In the genomic region with DNA sequence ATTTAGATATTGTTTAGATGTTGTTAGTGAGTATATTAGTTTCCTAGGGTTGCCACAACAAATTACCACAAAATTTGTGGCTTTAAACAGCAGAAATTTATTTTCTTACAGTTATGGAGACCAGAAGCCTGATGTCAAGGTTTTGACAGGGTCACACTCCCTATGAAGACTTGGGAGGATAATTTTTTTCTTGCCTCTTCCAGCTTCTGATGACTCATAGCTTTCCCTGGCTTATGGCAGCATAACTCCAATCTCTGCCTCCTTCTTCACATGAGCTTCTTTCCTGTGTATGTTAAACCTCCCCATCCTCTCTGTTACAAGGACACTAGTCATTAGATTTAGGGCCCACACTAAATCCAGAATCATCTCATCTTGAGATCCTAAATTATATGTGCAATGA, we compare ENCODE assay signal across 14 cellular contexts. TPM values are rescaled to one million over a fixed set of nuclear protein-coding genes. Genes with fewer than 3 reads are reported as not detected.
A peak's percentile ranks its signal among the peaks of the same experiment; 100 is the strongest.
DNase-seq lines count a peak whose midpoint lies in the region; ATAC-seq, FAIRE-seq and TF ChIP-seq lines count a peak whose summit lies in the region.
"Had no signal": no experiment of that assay in that cellular context is flagged by ENCODE, and none has a peak within 500 bp of the region (broad histone marks: within the 10 kb centered on the region; RNA-seq: fewer than 3 reads in every experiment).

No MANE protein-coding gene starts in this region.

- H3K4me3 ChIP-seq in GM23248 (no peak overlapping the region), astrocyte (ENCODE audit: insufficient read depth, low read depth, low read length) (no peak overlapping the region), fibroblast of the aortic adventitia (ENCODE audit: low read depth, low read length) (no peak overlapping the region), skeletal muscle satellite cell (ENCODE audit: low read length) (no peak overlapping the region)
- H3K4me3 ChIP-seq: colonic mucosa had no signal

- H3K27ac ChIP-seq in GM23248 = peak overlapping the region; percentile 35; the same call in 1 of the 2 replicates
- no peak overlapping the region for H3K27ac ChIP-seq in astrocyte (ENCODE audit: low read depth, low read length)
- H3K27ac ChIP-seq: colonic mucosa had no signal

- FAIRE-seq in astrocyte (lab: Jason Lieb, UNC) = no peak

- H3K4me2 ChIP-seq in GM23248 (ENCODE audit: unreplicated experiment) = peak overlapping the region; percentile 35
- no peak overlapping the region for H3K4me2 ChIP-seq in astrocyte (ENCODE audit: low read length)
- H3K4me2 ChIP-seq in skeletal muscle satellite cell (ENCODE audit: low read length) = no peak overlapping the region

- TF ChIP-seq CTCF in astrocyte (IDR thresholded peaks at IDR 0.05; ENCODE audit: insufficient read depth, low read depth, low read length) (no peak), fibroblast of the aortic adventitia (IDR thresholded peaks at IDR 0.05; ENCODE audit: insufficient read depth, low read length) (no peak)

- H2AFZ ChIP-seq in GM23248 (no peak overlapping the region), astrocyte (ENCODE audit: low read depth, low read length) (no peak overlapping the region)

- ATAC-seq in GM18498 (IDR thresholded peaks at IDR 0.05; ENCODE audit: unreplicated experiment) = no peak
- no peak for ATAC-seq in HG02938 (IDR thresholded peaks at IDR 0.05; ENCODE audit: unreplicated experiment)
- no peak for ATAC-seq in HG03025 (IDR thresholded peaks at IDR 0.05; ENCODE audit: low FRiP score, unreplicated experiment)

- no peaks in the 10 kb centered on the region for H3K36me3 Mint-ChIP-seq in astrocyte (ENCODE audit: low read depth, unreplicated experiment)

- H3K9me3 ChIP-seq in GM23248 (ENCODE audit: low read depth) (no peaks in the 10 kb centered on the region), astrocyte (ENCODE audit: insufficient read depth, low read depth, low read length) (no peaks in the 10 kb centered on the region), skeletal muscle satellite cell (replicated peaks; ENCODE audit: low read length) (no peaks in the 10 kb centered on the region)
- H3K9me3 ChIP-seq: colonic mucosa had no signal

- H3K4me1 Mint-ChIP-seq in astrocyte (ENCODE audit: low read depth, unreplicated experiment) = no peaks in the 10 kb centered on the region

- H3K27ac Mint-ChIP-seq in astrocyte (ENCODE audit: unreplicated experiment) = no peak overlapping the region

- no peaks in the 10 kb centered on the region for H3K9me3 Mint-ChIP-seq in astrocyte (ENCODE audit: unreplicated experiment)

- H3K79me2 ChIP-seq in GM23248 (ENCODE audit: insufficient read depth) (no peaks in the 10 kb centered on the region), astrocyte (ENCODE audit: insufficient read depth, low read length) (no peaks in the 10 kb centered on the region)

- in situ Hi-C loops in GM23248 (cut with MboI) = no loop called here

- no peaks in the 10 kb centered on the region; the same call in 1 of the 2 replicates for H3F3A ChIP-seq in GM23248 (ENCODE audit: insufficient read depth)

- no peaks in the 10 kb centered on the region for H4K20me1 ChIP-seq in GM23248 (ENCODE audit: insufficient read depth)
- no peaks in the 10 kb centered on the region for H4K20me1 ChIP-seq in astrocyte (ENCODE audit: insufficient read depth, low read length)

- no peaks in the 10 kb centered on the region for H3K9me2 ChIP-seq in GM23248 (ENCODE audit: insufficient read depth)

- H3K27me3 ChIP-seq in GM23248 (replicated peaks; ENCODE audit: insufficient read depth) = no peaks in the 10 kb centered on the region
- no peaks in the 10 kb centered on the region for H3K27me3 ChIP-seq in astrocyte (ENCODE audit: insufficient read depth, low read length)
- peaks cover 4% of the 10 kb centered on the region for H3K27me3 ChIP-seq in skeletal muscle satellite cell (ENCODE audit: control insufficient read depth, insufficient read depth, low read length)
- H3K27me3 ChIP-seq: colonic mucosa had no signal

- H3K4me1 ChIP-seq in GM23248 (ENCODE audit: insufficient read depth) (peaks cover 22% of the 10 kb centered on the region), astrocyte (ENCODE audit: insufficient read depth, low read length) (no peaks in the 10 kb centered on the region), skeletal muscle satellite cell (ENCODE audit: control insufficient read depth, insufficient read depth, low read length) (peaks cover 52% of the 10 kb centered on the region)
- H3K4me1 ChIP-seq: colonic mucosa had no signal

- no peaks in the 10 kb centered on the region for H3K36me3 ChIP-seq in GM23248 (ENCODE audit: low read depth)
- no peaks in the 10 kb centered on the region for H3K36me3 ChIP-seq in astrocyte (ENCODE audit: insufficient read depth, low read length)
- H3K36me3 ChIP-seq in skeletal muscle satellite cell (ENCODE audit: insufficient read depth, low read length) = no peaks in the 10 kb centered on the region
- H3K36me3 ChIP-seq: colonic mucosa had no signal

- H3K27me3 Mint-ChIP-seq in astrocyte (ENCODE audit: low read depth, unreplicated experiment) = no peaks in the 10 kb centered on the region

- DNase-seq in GM23248 = peak; percentile 74
- DNase-seq in astrocyte (ENCODE audit: low read depth) = peak; percentile 31
- DNase-seq in fibroblast of the aortic adventitia (ENCODE audit: low read depth) = peak; percentile 59
- no peak for DNase-seq in Kasumi-1 (lab: John Stamatoyannopoulos, UW)
- DNase-seq: activated CD4-positive, alpha-beta T cell treated with anti-CD3 and anti-CD28 coated beads for 4 hours; colonic mucosa; H7; NCI-H1930; NCI-H82; stimulated activated naive CD4-positive, alpha-beta T cell treated with Interleukin-2 at 50 U/mL for 16 hours had no signal

- H3K9ac ChIP-seq in GM23248 (no peak overlapping the region), astrocyte (ENCODE audit: low read length) (no peak overlapping the region), skeletal muscle satellite cell (ENCODE audit: low read depth, low read length) (peak overlapping the region; percentile 75)

- H3K4me3 Mint-ChIP-seq in astrocyte (ENCODE audit: unreplicated experiment) = no peak overlapping the region

RNA-seq across cellular contexts. Expression of a gene that starts 20.9 kb away (rescaled TPM):
- total RNA-seq in GM23248 (2014; rRNA removed; shearing (Covaris generic)) = not detected in 2 replicates
- 0.16 and 0.34 TPM in 2 replicates for polyA plus RNA-seq in GM23248 (2016; fragmentation: Nextera tagmentation; extraction: Ambion mirVana)
- total RNA-seq in astrocyte = 0.07 TPM in 1 of 2 replicates, not detected in the other
- 0.27 and 0.57 TPM in 2 replicates for total RNA-seq in fibroblast of the aortic adventitia (ENCODE audit: low replicate concordance)
- 0.22 and 0.25 TPM in 2 replicates for total RNA-seq in skeletal muscle satellite cell (2012; rRNA removed)

RNA-seq across cellular contexts. Expression of a gene that starts 45.2 kb away (rescaled TPM):
- total RNA-seq in GM23248 (2014; rRNA removed; shearing (Covaris generic)) = 41.1 and 44.5 TPM in 2 replicates
- 108 and 112 TPM in 2 replicates for polyA plus RNA-seq in GM23248 (2016; fragmentation: Nextera tagmentation; extraction: Ambion mirVana)
- total RNA-seq in astrocyte (49.9 and 51.3 TPM in 2 replicates), fibroblast of the aortic adventitia (ENCODE audit: low replicate concordance) (47.1 and 100 TPM in 2 replicates)
- total RNA-seq in skeletal muscle satellite cell (2012; rRNA removed) = 24.7 and 33.2 TPM in 2 replicates

Comparison
In these comparisons a context has a peak if more than half of its experiments do, and no peak if none do; other contexts are left out.
1. DNase-seq: peak in GM23248 (single experiment), astrocyte (single experiment) and fibroblast of the aortic adventitia (single experiment); none in Kasumi-1 (0 of 2).